ENCODE assay signal across 1 cellular context in genomic region chr2:8197101-8197500, GRCh38.
A peak's percentile ranks its signal among the peaks of the same experiment; 100 is the strongest.
TF ChIP-seq lines count a peak whose summit lies in the region.

No MANE protein-coding gene starts in this region.

TF ChIP-seq in IMR-90, 13 proteins besides CTCF, POLR2A, EP300 and RAD21:
- TF ChIP-seq, protein P1, sequence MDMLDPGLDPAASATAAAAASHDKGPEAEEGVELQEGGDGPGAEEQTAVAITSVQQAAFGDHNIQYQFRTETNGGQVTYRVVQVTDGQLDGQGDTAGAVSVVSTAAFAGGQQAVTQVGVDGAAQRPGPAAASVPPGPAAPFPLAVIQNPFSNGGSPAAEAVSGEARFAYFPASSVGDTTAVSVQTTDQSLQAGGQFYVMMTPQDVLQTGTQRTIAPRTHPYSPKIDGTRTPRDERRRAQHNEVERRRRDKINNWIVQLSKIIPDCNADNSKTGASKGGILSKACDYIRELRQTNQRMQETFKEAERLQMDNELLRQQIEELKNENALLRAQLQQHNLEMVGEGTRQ (IDR thresholded peaks at IDR 0.05; ENCODE audit: low read depth, low read length), result no peak
- TF ChIP-seq NFE2L2 (IDR thresholded peaks at IDR 0.05; ENCODE audit: low read depth, low read length) (no peak), FOS (IDR thresholded peaks at IDR 0.05; ENCODE audit: low read depth, low read length) (no peak), BHLHE40 (IDR thresholded peaks at IDR 0.05; ENCODE audit: low read depth, low read length) (no peak), CEBPB (IDR thresholded peaks at IDR 0.05; ENCODE audit: low read depth, low read length) (peak; percentile 31; the same call in 1 of the 2 replicates)
